In genomic region chr5:9482381-9482780, GRCh38 we compare ENCODE assay signal across 23 cellular contexts.
DNase-seq lines count a peak whose midpoint lies in the region; ATAC-seq, FAIRE-seq and TF ChIP-seq lines count a peak whose summit lies in the region.
"Had no signal": no experiment of that assay in that cellular context is flagged by ENCODE, and none has a peak within 500 bp of the region (broad histone marks: within the 10 kb centered on the region; RNA-seq: fewer than 3 reads in every experiment).

No MANE protein-coding gene starts in this region.

- peaks cover 7% of the 10 kb centered on the region for H3K79me1 ChIP-seq in trophoblast cell (ENCODE audit: low read length)

- intact Hi-C loops in esophagus muscularis mucosa (cut with DNase I), result no loop called here
- intact Hi-C loops in prostate gland (cut with DNase I), result no loop called here
- intact Hi-C loops in Caco-2 (cut with micrococcal nuclease; ENCODE audit: unreplicated experiment), result no loop called here

- 97% methylated on average over 2 of the region's 2 CpGs for WGBS in esophagus muscularis mucosa
- WGBS in trophoblast cell (ENCODE audit: extremely low coverage, insufficient coverage, insufficient read length), result no CpG with 5 or more reads among the region's 2 CpGs
- WGBS in prostate gland, result 85% methylated on average over 2 of the region's 2 CpGs

- H2AFZ ChIP-seq in trophoblast cell (ENCODE audit: insufficient read depth, low read length, poor library complexity), result no peak overlapping the region
- H2AFZ ChIP-seq: GM23338 had no signal

- peak overlapping the region; percentile 72 for H2BK12ac ChIP-seq in trophoblast cell (ENCODE audit: low read length)

- H3K4me3 ChIP-seq in esophagus muscularis mucosa (no peak overlapping the region), trophoblast cell (ENCODE audit: low read depth, low read length) (no peak overlapping the region), prostate gland (no peak overlapping the region), Caco-2 (ENCODE audit: low read depth, low read length) (no peak overlapping the region)
- H3K4me3 ChIP-seq: BLaER1, GM23338 had no signal

- no peak for TF ChIP-seq EP300 in esophagus muscularis mucosa (IDR thresholded peaks at IDR 0.05)

- H3K27me3 ChIP-seq in esophagus muscularis mucosa (no peaks in the 10 kb centered on the region), trophoblast cell (ENCODE audit: insufficient read depth, low read length) (no peaks in the 10 kb centered on the region), prostate gland (replicated peaks; ENCODE audit: insufficient read depth) (no peaks in the 10 kb centered on the region), Caco-2 (replicated peaks; ENCODE audit: control insufficient read depth, insufficient read depth, low read length) (no peaks in the 10 kb centered on the region; the same call in 1 of the 2 replicates)
- H3K27me3 ChIP-seq: BLaER1 had no signal

- H3K27me3 Mint-ChIP-seq in HFFc6 (ENCODE audit: insufficient read depth) (peaks cover 1% of the 10 kb centered on the region; the same call in 1 of the 2 replicates), Caco-2 (ENCODE audit: insufficient read depth, unreplicated experiment) (no peaks in the 10 kb centered on the region)
- H3K27me3 Mint-ChIP-seq: B cell; CD4-positive, CD25-positive, alpha-beta regulatory T cell had no signal

- POLR2A ChIA-PET in Caco-2 (lab: Charles Lee), result no interaction called here

- no peak overlapping the region for H3K23ac ChIP-seq in trophoblast cell (ENCODE audit: low read length)

- H4K12ac ChIP-seq in trophoblast cell (ENCODE audit: low read depth, low read length), result no peak overlapping the region

- no peak for TF ChIP-seq POLR2A in GM12892 (IDR thresholded peaks at IDR 0.05; ENCODE audit: low read depth, low read length)
- no peak for TF ChIP-seq POLR2A in esophagus muscularis mucosa (IDR thresholded peaks at IDR 0.05; ENCODE audit: low read depth)
- TF ChIP-seq POLR2A in prostate gland (IDR thresholded peaks at IDR 0.05), result no peak

- peaks cover 0 to 19% (median 13%) of the 10 kb centered on the region in 4 donors for H3K9me3 ChIP-seq in esophagus muscularis mucosa
- H3K9me3 ChIP-seq in trophoblast cell (ENCODE audit: insufficient read depth, low read depth, low read length), result peaks cover 7% of the 10 kb centered on the region
- no peaks in the 10 kb centered on the region for H3K9me3 ChIP-seq in prostate gland
- H3K9me3 ChIP-seq in Caco-2, result peaks cover 14% of the 10 kb centered on the region

- H3K4me1 Mint-ChIP-seq in HFFc6 (ENCODE audit: low read depth) (peaks cover 71% of the 10 kb centered on the region), Caco-2 (ENCODE audit: low read depth, unreplicated experiment) (peaks cover 6% of the 10 kb centered on the region)
- H3K4me1 Mint-ChIP-seq: B cell; CD4-positive, CD25-positive, alpha-beta regulatory T cell had no signal

- ATAC-seq in GM19395 (IDR thresholded peaks at IDR 0.05; ENCODE audit: unreplicated experiment), result no peak
- ATAC-seq: CD8-positive, alpha-beta T cell; GM23338; HCT116 had no signal

- H2AK5ac ChIP-seq in trophoblast cell (ENCODE audit: low read length), result no peak overlapping the region

- H2BK5ac ChIP-seq in trophoblast cell (ENCODE audit: low read depth, low read length, poor library complexity), result no peak overlapping the region

- CTCF ChIA-PET in Caco-2 (lab: Charles Lee), result no interaction called here

- H3K79me2 ChIP-seq in trophoblast cell (ENCODE audit: control insufficient read depth, insufficient read depth, low read length, poor library complexity), result peaks cover 3% of the 10 kb centered on the region

- peak overlapping the region; percentile 27 for H2BK120ac ChIP-seq in trophoblast cell (ENCODE audit: insufficient read depth, low read length, poor library complexity)

- H3K4me1 ChIP-seq in esophagus muscularis mucosa, result no peaks in the 10 kb centered on the region
- H3K4me1 ChIP-seq in trophoblast cell (ENCODE audit: control insufficient read depth in 1 of 2, insufficient read depth in 2 of 2, low read length in 2 of 2), result peaks cover 8 to 13% of the 10 kb centered on the region in 2 experiments
- H3K4me1 ChIP-seq in prostate gland (replicated peaks), result no peaks in the 10 kb centered on the region
- no peaks in the 10 kb centered on the region for H3K4me1 ChIP-seq in Caco-2
- H3K4me1 ChIP-seq: BLaER1 had no signal

- H3K14ac ChIP-seq in trophoblast cell (ENCODE audit: low read length), result peak overlapping the region; percentile 28

- H3K27ac ChIP-seq in esophagus muscularis mucosa (replicated peaks in 1 of 4), result no peak overlapping the region
- H3K27ac ChIP-seq in trophoblast cell (ENCODE audit: low read depth, low read length), result no peak overlapping the region
- no peak overlapping the region for H3K27ac ChIP-seq in prostate gland
- H3K27ac ChIP-seq: 22Rv1, BLaER1, C4-2B had no signal

- H4K8ac ChIP-seq in trophoblast cell (ENCODE audit: low read depth, low read length), result peak overlapping the region; percentile 36

- peaks cover 43% of the 10 kb centered on the region for H3K36me3 Mint-ChIP-seq in HFFc6 (ENCODE audit: low read depth)
- H3K36me3 Mint-ChIP-seq in Caco-2 (ENCODE audit: insufficient read depth, unreplicated experiment), result peaks cover 4% of the 10 kb centered on the region
- H3K36me3 Mint-ChIP-seq: CD4-positive, CD25-positive, alpha-beta regulatory T cell; CD8-positive, alpha-beta T cell had no signal

- BruUV-seq in Caco-2 (replicated peaks; lab: Mats Ljungman, UMichigan), result no TSS peak

- DNase-seq in GM12892 (ENCODE audit: insufficient read length) (no peak), HFFc6 (no peak), esophagus muscularis mucosa (ENCODE audit: extremely low spot score) (peak; percentile 81), trophoblast cell (no peak), prostate gland (ENCODE audit: low spot score) (no peak), Caco-2 (no peak), cerebellum (ENCODE audit: low spot score) (no peak)
- DNase-seq: CD4-positive, CD25-positive, alpha-beta regulatory T cell; CD8-positive, alpha-beta T cell; DMS53; DMS79 treated with DMSO at 0.1 percent for 48 hours; GF-D8; H9 had no signal

- H4K91ac ChIP-seq in trophoblast cell (ENCODE audit: low read depth, low read length), result peak overlapping the region; percentile 75

- peak overlapping the region; percentile 63 for H3K18ac ChIP-seq in trophoblast cell (ENCODE audit: low read length)

- H3K9ac ChIP-seq in trophoblast cell (ENCODE audit: low read length), result no peak overlapping the region
- H3K9ac ChIP-seq: BLaER1 had no signal

- peak; percentile 72 for FAIRE-seq in GM12892 (lab: Jason Lieb, UNC)
- FAIRE-seq: A204.1, D721Med, GM12891 had no signal

- no peak overlapping the region for H3K4me2 ChIP-seq in trophoblast cell (ENCODE audit: low read length)
- H3K4me2 ChIP-seq: BLaER1 had no signal

- H3K36me3 ChIP-seq in esophagus muscularis mucosa (no peaks in the 10 kb centered on the region), trophoblast cell (ENCODE audit: control insufficient read depth in 1 of 2, insufficient read depth in 2 of 2, low read length in 2 of 2) (peaks cover 13 to 18% of the 10 kb centered on the region in 2 experiments), prostate gland (no peaks in the 10 kb centered on the region), Caco-2 (ENCODE audit: control insufficient read depth, insufficient read depth, low read length) (no peaks in the 10 kb centered on the region)
- H3K36me3 ChIP-seq: BLaER1 had no signal

- TF ChIP-seq CTCF in HFFc6 (IDR thresholded peaks at IDR 0.05) (no peak), esophagus muscularis mucosa (IDR thresholded peaks at IDR 0.05) (no peak), prostate gland (IDR thresholded peaks at IDR 0.05) (no peak), Caco-2 (IDR thresholded peaks at IDR 0.05; ENCODE audit: insufficient read depth in 1 of 2, low read depth in 1 of 2, low read length in 1 of 2, severe bottlenecking in 1 of 2, unreplicated experiment in 1 of 2) (no peak)

- H3K4me3 Mint-ChIP-seq in HFFc6, result no peak overlapping the region
- H3K4me3 Mint-ChIP-seq in Caco-2 (ENCODE audit: unreplicated experiment), result no peak overlapping the region
- H3K4me3 Mint-ChIP-seq: B cell; CD4-positive, CD25-positive, alpha-beta regulatory T cell; CD8-positive, alpha-beta T cell; GM23338; H9 had no signal

- H3K27ac Mint-ChIP-seq in HFFc6 (peak overlapping the region; percentile 85), Caco-2 (ENCODE audit: unreplicated experiment) (no peak overlapping the region)
- H3K27ac Mint-ChIP-seq: B cell; CD4-positive, CD25-positive, alpha-beta regulatory T cell; CD8-positive, alpha-beta T cell had no signal

- H3K9me3 Mint-ChIP-seq in HFFc6 (peaks cover 18% of the 10 kb centered on the region), Caco-2 (ENCODE audit: unreplicated experiment) (peaks cover 31% of the 10 kb centered on the region)

- peak overlapping the region; percentile 13 for H3K4ac ChIP-seq in trophoblast cell (ENCODE audit: low read depth, low read length)
